23 cellular contexts compared by ENCODE assay signal in genomic region chr18:50427896-50428295, GRCh38. TPM values are rescaled to one million over a fixed set of nuclear protein-coding genes. Genes with fewer than 3 reads are reported as not detected.
"Had no signal": no experiment of that assay in that cellular context is flagged by ENCODE, and none has a peak within 500 bp of the region (broad histone marks: within the 10 kb centered on the region; RNA-seq: fewer than 3 reads in every experiment).

No MANE protein-coding gene starts in this region.

- H3K4me1 ChIP-seq: ascending aorta, prostate gland, thyroid gland had no signal

- H3K27ac ChIP-seq: adrenal gland, ascending aorta, left ventricle myocardium inferior, prostate gland, thyroid gland, WERI-Rb-1 had no signal

- H3K4me1 Mint-ChIP-seq: activated T-helper 17 cell treated with anti-CD3 and anti-CD28 coated beads, Interleukin-2, amount 50 U/mL, for 72 hours; central memory CD8-positive, alpha-beta T cell; natural killer cell had no signal

- H3K9me3 Mint-ChIP-seq: central memory CD8-positive, alpha-beta T cell; stimulated activated naive CD8-positive, alpha-beta T cell treated with anti-CD3 and anti-CD28 coated beads, Interleukin-15, Interleukin-2, amounts not matched to agents 100 ng/mL and 50 ng/mL, for 24 hours had no signal

- H3K4me3 ChIP-seq: adrenal gland, ascending aorta, left ventricle myocardium inferior, prostate gland, thyroid gland had no signal

- FAIRE-seq: colon, frontal cortex had no signal

- H3K36me3 ChIP-seq: adrenal gland, ascending aorta, left ventricle myocardium inferior, prostate gland, thyroid gland, WERI-Rb-1 had no signal

- DNase-seq: activated CD4-positive, alpha-beta T cell treated with anti-CD3 and anti-CD28 coated beads for 1 hour; activated CD4-positive, alpha-beta T cell treated with anti-CD3 and anti-CD28 coated beads, Interleukin-2, amount 50 U/mL, for 1 hour; activated T-cell treated with anti-CD3 and anti-CD28 coated beads, Interleukin-2, amount 50 U/mL, for 1 hour; adrenal gland; effector memory CD4-positive, alpha-beta T cell; glutamatergic neuron; hippocampal formation; kidney glomerular epithelial cell; left ventricle myocardium inferior; natural killer cell; stimulated activated CD4-positive, alpha-beta T cell treated with anti-CD3 and anti-CD28 coated beads, Interleukin-1b, Interleukin-23, amount 100 ng/mL, for 48 hours; substantia nigra; thyroid gland; WERI-Rb-1 had no signal

- H3K27me3 ChIP-seq: adrenal gland, ascending aorta, thyroid gland had no signal

- H3K9me3 ChIP-seq: prostate gland, thyroid gland had no signal

- H3K27ac Mint-ChIP-seq: activated naive CD8-positive, alpha-beta T cell; activated T-helper 17 cell treated with anti-CD3 and anti-CD28 coated beads, Interleukin-2, amount 50 U/mL, for 72 hours; natural killer cell; stimulated activated naive CD8-positive, alpha-beta T cell treated with anti-CD3 and anti-CD28 coated beads, Interleukin-15, Interleukin-2, amounts not matched to agents 100 ng/mL and 50 ng/mL, for 24 hours; T-helper 2 cell treated with Interferon-gamma antibody and Interleukin-4, amounts not matched to agents 5 μg/mL and 100 μg/mL, for 36 hours had no signal

- H3K4me3 Mint-ChIP-seq: activated naive CD8-positive, alpha-beta T cell; activated T-helper 17 cell treated with anti-CD3 and anti-CD28 coated beads, Interleukin-2, amount 50 U/mL, for 72 hours; central memory CD8-positive, alpha-beta T cell; natural killer cell; stimulated activated naive CD8-positive, alpha-beta T cell treated with anti-CD3 and anti-CD28 coated beads, Interleukin-15, Interleukin-2, amounts not matched to agents 100 ng/mL and 50 ng/mL, for 24 hours; T-helper 2 cell treated with Interferon-gamma antibody and Interleukin-4, amounts not matched to agents 5 μg/mL and 100 μg/mL, for 36 hours had no signal

RNA-seq across cellular contexts. Expression of gene SKA1, which starts 53.0 kb away (rescaled TPM):
- total RNA-seq: ascending aorta had no signal
